1 cellular context compared by ENCODE assay signal in the genomic region with DNA sequence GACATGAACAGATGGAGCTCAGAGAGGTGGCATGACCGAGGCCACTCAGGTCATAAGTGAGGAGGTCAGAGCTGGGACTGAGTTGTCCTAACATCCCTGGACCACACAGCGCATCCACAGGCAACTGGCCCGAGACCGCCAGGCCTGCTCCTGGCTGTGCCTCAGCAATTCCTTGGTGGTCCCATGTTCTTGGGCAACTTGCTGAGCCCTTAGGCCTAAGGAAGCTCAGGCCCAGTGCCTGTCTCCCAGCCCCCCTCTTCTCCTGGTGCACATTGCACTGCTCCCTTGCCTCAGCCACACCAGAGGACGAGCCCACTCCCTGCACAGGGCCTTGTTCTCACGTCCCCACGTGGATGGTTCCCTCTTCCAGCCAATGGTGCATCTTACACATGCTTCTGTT.
TF ChIP-seq lines count a peak whose summit lies in the region.

No MANE protein-coding gene starts in this region.

TF ChIP-seq in K562, 482 proteins besides CTCF, POLR2A, EP300 and RAD21:
- TF ChIP-seq CTBP1 (IDR thresholded peaks at IDR 0.05; ENCODE audit: borderline replicate concordance) (peak; percentile 1; the same call in 1 of the 2 replicates), ELK3 (CRISPR knock-in tag; IDR thresholded peaks at IDR 0.05) (no peak), ZNF79 (CRISPR knock-in tag; IDR thresholded peaks at IDR 0.05; ENCODE audit: low read depth) (no peak)
- TF ChIP-seq, protein P1, sequence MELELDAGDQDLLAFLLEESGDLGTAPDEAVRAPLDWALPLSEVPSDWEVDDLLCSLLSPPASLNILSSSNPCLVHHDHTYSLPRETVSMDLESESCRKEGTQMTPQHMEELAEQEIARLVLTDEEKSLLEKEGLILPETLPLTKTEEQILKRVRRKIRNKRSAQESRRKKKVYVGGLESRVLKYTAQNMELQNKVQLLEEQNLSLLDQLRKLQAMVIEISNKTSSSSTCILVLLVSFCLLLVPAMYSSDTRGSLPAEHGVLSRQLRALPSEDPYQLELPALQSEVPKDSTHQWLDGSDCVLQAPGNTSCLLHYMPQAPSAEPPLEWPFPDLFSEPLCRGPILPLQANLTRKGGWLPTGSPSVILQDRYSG (tag; conservative IDR thresholded peaks at IDR 0.05; ENCODE audit: low read depth), result no peak
TF ChIP-seq in K562: peak in this region for 1.
